8 cellular contexts compared by ENCODE assay signal in genomic region chr16:47018223-47018891, GRCh38. TPM values are rescaled to one million over a fixed set of nuclear protein-coding genes. Genes with fewer than 3 reads are reported as not detected.
A peak's percentile ranks its signal among the peaks of the same experiment; 100 is the strongest.
DNase-seq lines count a peak whose midpoint lies in the region; ATAC-seq and TF ChIP-seq lines count a peak whose summit lies in the region.

No MANE protein-coding gene starts in this region.

- H3K27ac Mint-ChIP-seq in T-helper 17 cell: peak overlapping the region; percentile 8
- H3K27ac Mint-ChIP-seq in endodermal cell: no peak overlapping the region

- POLR2A ChIA-PET in A673 (lab: Charles Lee; ENCODE audit: low non-redundant PET): no interaction called here

- H3K36me3 ChIP-seq in A673 (ENCODE audit: insufficient read depth, low read length, poor library complexity, severe bottlenecking) (no peaks in the 10 kb centered on the region), endodermal cell (ENCODE audit: control insufficient read depth, insufficient read depth, low read length) (no peaks in the 10 kb centered on the region), osteoblast (ENCODE audit: insufficient read depth, low read length) (no peaks in the 10 kb centered on the region)

- peak; percentile 38 for TF ChIP-seq CTCF in A673 (conservative IDR thresholded peaks at IDR 0.05; ENCODE audit: low read depth, low read length)
- peak; percentile 68 for TF ChIP-seq CTCF in GM12865 (IDR thresholded peaks at IDR 0.05; ENCODE audit: insufficient read depth, low read depth, low read length, missing control alignments)
- TF ChIP-seq CTCF in endodermal cell (conservative IDR thresholded peaks at IDR 0.05): peak; percentile 74
- TF ChIP-seq CTCF in osteoblast (IDR thresholded peaks at IDR 0.05; ENCODE audit: extremely low read depth, low read depth, low read length): peak; percentile 6

- H3K4me3 ChIP-seq in A673 (ENCODE audit: low read depth, low read length, poor library complexity, severe bottlenecking) (no peak overlapping the region), GM12865 (ENCODE audit: low read depth, low read length) (no peak overlapping the region; the same call in 1 of the 2 replicates), endodermal cell (ENCODE audit: low read length) (no peak overlapping the region), osteoblast (ENCODE audit: insufficient read depth, low read length) (no peak overlapping the region)

- ATAC-seq in T-helper 17 cell: peak; percentile 94

- H3K79me2 ChIP-seq in osteoblast (ENCODE audit: insufficient read depth, low read length): no peaks in the 10 kb centered on the region

- no peak overlapping the region for H2AFZ ChIP-seq in osteoblast (ENCODE audit: low read length)

- no peak overlapping the region for H3K27ac ChIP-seq in A673 (ENCODE audit: low read depth, low read length, poor library complexity, severe bottlenecking)
- no peak overlapping the region for H3K27ac ChIP-seq in endodermal cell (ENCODE audit: low read depth, low read length)
- H3K27ac ChIP-seq in osteoblast (ENCODE audit: low read depth, low read length): no peak overlapping the region

- CTCF ChIA-PET in A673 (lab: Charles Lee): interaction anchor here (0.6 kb wide), 1 partner anchor 16 kb away, joined by 4 read pairs; no protein-coding TSS in a partner anchor

- H3K4me2 ChIP-seq in osteoblast (ENCODE audit: insufficient read depth, low read length): no peak overlapping the region

- H3K4me3 Mint-ChIP-seq in T-helper 17 cell (no peak overlapping the region), endodermal cell (no peak overlapping the region)

- H3K27me3 ChIP-seq in A673 (replicated peaks; ENCODE audit: insufficient read depth, low read depth, low read length, poor library complexity) (no peaks in the 10 kb centered on the region), endodermal cell (ENCODE audit: control insufficient read depth, insufficient read depth, low read length, poor library complexity, severe bottlenecking) (no peaks in the 10 kb centered on the region), osteoblast (ENCODE audit: insufficient read depth, low read length) (no peaks in the 10 kb centered on the region)

- no peaks in the 10 kb centered on the region for H4K20me1 ChIP-seq in osteoblast (ENCODE audit: insufficient read depth, low read length)

- DNase-seq in A673 (ENCODE audit: low spot score) (peak; percentile 38), GM12865 (ENCODE audit: low read depth) (peak; percentile 96), HCEC 1CT (peak; percentile 7), Kasumi-1 (lab: John Stamatoyannopoulos, UW) (peak; percentile 57 to 59), T-helper 17 cell (peak in 1 of 3 donors; percentile 27), endodermal cell (peak; percentile 74), osteoblast (ENCODE audit: insufficient read length, low spot score, missing footprints) (peak; percentile 92), globus pallidus (ENCODE audit: low spot score) (no peak)

- no peaks in the 10 kb centered on the region for H3K9me3 Mint-ChIP-seq in endodermal cell

- H3K27me3 Mint-ChIP-seq in T-helper 17 cell (no peaks in the 10 kb centered on the region), endodermal cell (ENCODE audit: insufficient read depth) (no peaks in the 10 kb centered on the region)

- no peaks in the 10 kb centered on the region for H3K9me3 ChIP-seq in A673 (ENCODE audit: low read depth, low read length, poor library complexity, severe bottlenecking)
- no peaks in the 10 kb centered on the region for H3K9me3 ChIP-seq in T-helper 17 cell (ENCODE audit: control insufficient read depth, low read length, poor library complexity, severe bottlenecking)
- H3K9me3 ChIP-seq in endodermal cell (ENCODE audit: control insufficient read depth, low read length): no peaks in the 10 kb centered on the region
- H3K9me3 ChIP-seq in osteoblast (ENCODE audit: low read depth, low read length): no peaks in the 10 kb centered on the region

- intact Hi-C loops in A673 (cut with micrococcal nuclease; ENCODE audit: unreplicated experiment): no loop called here

- H3K36me3 Mint-ChIP-seq in T-helper 17 cell (ENCODE audit: low read depth) (no peaks in the 10 kb centered on the region), endodermal cell (ENCODE audit: low read depth) (no peaks in the 10 kb centered on the region)

- H3K4me1 ChIP-seq in A673 (ENCODE audit: insufficient read depth, low read length, poor library complexity, severe bottlenecking): no peaks in the 10 kb centered on the region
- no peaks in the 10 kb centered on the region for H3K4me1 ChIP-seq in endodermal cell (ENCODE audit: control insufficient read depth, insufficient read depth, low read length)
- no peaks in the 10 kb centered on the region for H3K4me1 ChIP-seq in osteoblast (ENCODE audit: insufficient read depth, low read length)

- 78 to 87% methylated on average over 11 to 14 of the region's 14 CpGs for WGBS in endodermal cell (ENCODE audit: insufficient coverage in 1 of 2, insufficient read length in 1 of 2), 2 experiments

- H3K9ac ChIP-seq in endodermal cell (ENCODE audit: extremely low read depth, low read length, poor library complexity, severe bottlenecking): no peak overlapping the region

- BruUV-seq in A673 (replicated peaks; lab: Mats Ljungman, UMichigan): no TSS peak

- H3K4me1 Mint-ChIP-seq in T-helper 17 cell (peaks cover 13% of the 10 kb centered on the region), endodermal cell (no peaks in the 10 kb centered on the region)

RNA-seq across cellular contexts. Expression of gene DNAJA2, which starts 44.9 kb away (rescaled TPM):
- total RNA-seq in A673 (2021) (82.5 and 85.2 TPM in 2 replicates), T-helper 17 cell (10 to 100 TPM; 73.8 to 74.9 TPM), endodermal cell (10 to 100 TPM; 65.1 to 68.2 TPM), osteoblast (83.2 and 87.8 TPM in 2 replicates)
- 55.4 TPM for polyA plus RNA-seq in endodermal cell (2013, experiment 1 of 2)
- 50.8 TPM for polyA plus RNA-seq in endodermal cell (2013, experiment 2 of 2)

Comparison
In these comparisons a context has a peak if more than half of its experiments do, and no peak if none do; other contexts are left out.
1. CTCF ChIP-seq: peak in every context shown above with its lines; median percentile 74 in endodermal cell; 68 in GM12865; 38 in A673; 6 in osteoblast.